In genomic region chr17:7484964-7485377, GRCh38 we compare ENCODE assay signal across 7 cellular contexts. TPM values are rescaled to one million over a fixed set of nuclear protein-coding genes. Genes with fewer than 3 reads are reported as not detected.
A peak's percentile ranks its signal among the peaks of the same experiment; 100 is the strongest.
DNase-seq lines count a peak whose midpoint lies in the region; ATAC-seq and TF ChIP-seq lines count a peak whose summit lies in the region.

No MANE protein-coding gene starts in this region.

- H3K79me2 ChIP-seq in GM23248 (ENCODE audit: insufficient read depth), result peaks cover 84% of the 10 kb centered on the region

- H3K36me3 ChIP-seq in GM23248 (ENCODE audit: low read depth) (no peaks in the 10 kb centered on the region), spleen (peaks cover 0 to 12% (median 0%) of the 10 kb centered on the region in 6 donors)

- peaks cover 26% of the 10 kb centered on the region for H3K4me1 ChIP-seq in GM23248 (ENCODE audit: insufficient read depth)
- peaks cover 40 to 86% (median 76%) of the 10 kb centered on the region in 6 donors for H3K4me1 ChIP-seq in spleen

- peak overlapping the region; percentile 100 for H3K27ac ChIP-seq in GM23248
- peak overlapping the region; percentile 99 for H3K27ac ChIP-seq in RWPE1
- peak overlapping the region; percentile 32 to 100 (median 99) for H3K27ac ChIP-seq in spleen

- ATAC-seq in HG03457 (IDR thresholded peaks at IDR 0.05; ENCODE audit: unreplicated experiment), result no peak

- in situ Hi-C loops in GM23248 (cut with MboI), result no loop called here

- H3K9me3 ChIP-seq in GM23248 (ENCODE audit: low read depth) (no peaks in the 10 kb centered on the region), spleen (no peaks in the 10 kb centered on the region)

- intact Hi-C loops in spleen (cut with DNase I; ENCODE audit: low total_unique reads), result no loop called here

- no peak for DNase-seq in GM23248
- DNase-seq in RWPE1 (ENCODE audit: low spot score), result no peak
- DNase-seq in fibroblast of villous mesenchyme (ENCODE audit: low read depth), result no peak
- DNase-seq in spleen, result no peak
- DNase-seq in NCI-H524 (lab: John Stamatoyannopoulos, UW), result no peak
- DNase-seq in NCI-H2227 (lab: John Stamatoyannopoulos, UW; ENCODE audit: unreplicated experiment), result no peak

- H4K20me1 ChIP-seq in GM23248 (ENCODE audit: insufficient read depth), result peaks cover 16% of the 10 kb centered on the region; the same call in 1 of the 2 replicates

- POLR2A ChIA-PET in RWPE1 (lab: Yijun Ruan, JAX; ENCODE audit: low non-redundant PET), result interaction anchor here (0.6 to 1.4 kb wide), 6 partner anchors 38 to 81 kb away, joined by 3 to 6 read pairs (median 4); no protein-coding TSS in a partner anchor

- H3K9ac ChIP-seq in GM23248, result peak overlapping the region; percentile 99

- no peak for TF ChIP-seq POLR2A in spleen (IDR thresholded peaks at IDR 0.05)

- H3K4me3 ChIP-seq in GM23248 (peak overlapping the region; percentile 95), fibroblast of villous mesenchyme (ENCODE audit: low read depth, low read length) (peak overlapping the region; percentile 62), spleen (peak overlapping the region; percentile 42 to 83 (median 60))

- H3K9me2 ChIP-seq in GM23248 (ENCODE audit: insufficient read depth), result no peaks in the 10 kb centered on the region

- TF ChIP-seq CTCF in RWPE1 (conservative IDR thresholded peaks at IDR 0.05; ENCODE audit: low read depth) (no peak), fibroblast of villous mesenchyme (IDR thresholded peaks at IDR 0.05; ENCODE audit: insufficient read depth, low read depth, low read length) (peak; percentile 15), spleen (IDR thresholded peaks at IDR 0.05 in 8 of 11, conservative IDR thresholded peaks at IDR 0.05 in 3 of 11) (peak in 2 of 11 experiments; percentile 9 to 12)

- peak overlapping the region; percentile 92 for H3K4me2 ChIP-seq in GM23248 (ENCODE audit: unreplicated experiment)

- peaks cover 15% of the 10 kb centered on the region for H3F3A ChIP-seq in GM23248 (ENCODE audit: insufficient read depth)

- CTCF ChIA-PET in RWPE1 (lab: Yijun Ruan, JAX), result interaction anchor here (0.7 to 2.4 kb wide), 3 partner anchors 19 to 103 kb away, joined by 3 to 20 read pairs (median 4); no protein-coding TSS in a partner anchor

- H3K27me3 ChIP-seq in GM23248 (replicated peaks; ENCODE audit: insufficient read depth), result no peaks in the 10 kb centered on the region
- no peaks in the 10 kb centered on the region for H3K27me3 ChIP-seq in spleen (replicated peaks in 1 of 7)

- H2AFZ ChIP-seq in GM23248, result no peak overlapping the region

- WGBS in GM23248 (ENCODE audit: low coverage in 1 of 2, low lambda C conversion rate in 2 of 2, missing lambda C conversion rate in 2 of 2), 2 experiments, result 0% methylated on average over 15 of the region's 15 CpGs
- 0 to 3% (median 0%) methylated on average over 15 of the region's 15 CpGs for whole genome bisulfite sequencing in spleen, 5 donors

RNA-seq across cellular contexts. Expression of gene POLR2A, which starts 0.8 kb away (rescaled TPM):
- 45.9 and 46.2 TPM in 2 replicates for total RNA-seq in GM23248 (2014; rRNA removed; shearing (Covaris generic))
- polyA plus RNA-seq in GM23248 (2016; fragmentation: Nextera tagmentation; extraction: Ambion mirVana), result 74.1 and 75.7 TPM in 2 replicates
- 118 and 127 TPM in 2 replicates for total RNA-seq in fibroblast of villous mesenchyme
- total RNA-seq in spleen, result 100 to 1,000 TPM; 108 to 196 (median 173) TPM
- polyA plus RNA-seq in spleen, result 10 to 100 TPM in 1 of 3 donors, 1 to 10 TPM in 2; 8.2 to 26.0 (median 8.8) TPM

RNA-seq across cellular contexts. Expression of gene SLC35G6, which starts 3.7 kb away (rescaled TPM):
- total RNA-seq in GM23248 (2014; rRNA removed; shearing (Covaris generic)), result not detected in 2 replicates
- polyA plus RNA-seq in GM23248 (2016; fragmentation: Nextera tagmentation; extraction: Ambion mirVana), result 0.14 TPM in 1 of 2 replicates, not detected in the other
- not detected in 2 replicates for total RNA-seq in fibroblast of villous mesenchyme
- not detected for total RNA-seq in spleen
- under 1 TPM in 1 of 3 donors, not detected in 2; 0.13 TPM for polyA plus RNA-seq in spleen

RNA-seq across cellular contexts. Expression of gene ZBTB4, which starts 5.5 kb away (rescaled TPM):
- total RNA-seq in GM23248 (2014; rRNA removed; shearing (Covaris generic)), result 32.9 and 35.9 TPM in 2 replicates
- polyA plus RNA-seq in GM23248 (2016; fragmentation: Nextera tagmentation; extraction: Ambion mirVana) (17.7 and 18.2 TPM in 2 replicates), spleen (10 to 100 TPM; 10.5 to 23.7 (median 12.3) TPM)
- total RNA-seq in fibroblast of villous mesenchyme (30.0 and 37.1 TPM in 2 replicates), spleen (10 to 100 TPM; 38.7 to 68.8 (median 46.5) TPM)

RNA-seq across cellular contexts. Expression of gene CHRNB1, which starts 40.1 kb away (rescaled TPM):
- total RNA-seq in GM23248 (2014; rRNA removed; shearing (Covaris generic)), result 3.9 and 4.9 TPM in 2 replicates
- polyA plus RNA-seq in GM23248 (2016; fragmentation: Nextera tagmentation; extraction: Ambion mirVana), result 3.5 and 4.2 TPM in 2 replicates
- total RNA-seq in fibroblast of villous mesenchyme, result 6.1 and 6.9 TPM in 2 replicates
- total RNA-seq in spleen, result 10 to 100 TPM in 5 of 7 donors, 1 to 10 TPM in 2; 7.3 to 12.9 (median 11.4) TPM
- 10 to 100 TPM in 2 of 3 donors, 1 to 10 TPM in 1; 7.3 to 12.4 (median 11.1) TPM for polyA plus RNA-seq in spleen

RNA-seq across cellular contexts. Expression of gene FGF11, which starts 45.7 kb away (rescaled TPM):
- total RNA-seq in GM23248 (2014; rRNA removed; shearing (Covaris generic)), result not detected in 2 replicates
- polyA plus RNA-seq in GM23248 (2016; fragmentation: Nextera tagmentation; extraction: Ambion mirVana), result 0.22 and 0.36 TPM in 2 replicates
- 0.32 and 3.9 TPM in 2 replicates for total RNA-seq in fibroblast of villous mesenchyme
- total RNA-seq in spleen, result 1 to 10 TPM; 1.0 to 5.5 (median 3.2) TPM
- polyA plus RNA-seq in spleen, result 1 to 10 TPM; 1.5 to 3.5 (median 2.0) TPM
